In the genomic region with DNA sequence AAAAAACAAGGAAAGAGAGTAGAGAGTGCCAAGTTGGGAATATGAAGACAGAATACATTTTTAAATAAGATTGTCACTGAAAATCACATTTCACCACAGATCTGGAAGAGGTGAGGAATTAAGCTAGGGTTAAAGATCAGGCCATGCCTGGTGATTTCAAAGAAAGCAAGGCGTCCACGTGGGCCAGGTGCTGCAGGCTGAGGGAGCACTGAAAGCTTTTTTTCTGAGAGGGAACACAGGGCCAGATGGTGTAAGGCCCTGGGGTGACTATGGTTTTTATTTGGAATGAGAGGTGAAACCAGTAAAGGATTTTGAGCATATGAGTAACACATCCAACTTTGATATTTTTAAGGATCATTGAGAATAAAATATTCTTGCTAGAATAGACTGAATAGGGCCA, we compare ENCODE assay signal across 24 cellular contexts. TPM values are rescaled to one million over a fixed set of nuclear protein-coding genes. Genes with fewer than 3 reads are reported as not detected.
DNase-seq lines count a peak whose midpoint lies in the region; ATAC-seq and TF ChIP-seq lines count a peak whose summit lies in the region.
"Had no signal": no experiment of that assay in that cellular context is flagged by ENCODE, and none has a peak within 500 bp of the region (broad histone marks: within the 10 kb centered on the region; RNA-seq: fewer than 3 reads in every experiment).

No MANE protein-coding gene starts in this region.

- peaks cover 76% of the 10 kb centered on the region for H3K79me2 ChIP-seq in HCT116 (ENCODE audit: insufficient read depth, low read length)

- intact Hi-C loops in Calu3 (cut with micrococcal nuclease; ENCODE audit: unreplicated experiment) = no loop called here
- intact Hi-C loops in HCT116 (cut with micrococcal nuclease) = no loop called here
- intact Hi-C loops in lower leg skin (cut with DNase I; ENCODE audit: low total_unique reads) = no loop called here

- peak overlapping the region; percentile 72 for H3K4me2 ChIP-seq in HCT116 (ENCODE audit: low read length)
- H3K4me2 ChIP-seq: PC-9 had no signal

- DNase-seq in Calu3 (no peak), HCT116 (ENCODE audit: low read depth, low spot score) (no peak), SHP77 (lab: John Stamatoyannopoulos, UW) (peak; percentile 48 to 50), iPS-NIHi11 (ENCODE audit: low spot score) (peak; percentile 10), COLO829 (ENCODE audit: low spot score) (no peak), lower leg skin (ENCODE audit: low spot score in 2 of 2) (no peak)
- DNase-seq: activated CD8-positive, alpha-beta T cell treated with anti-CD3 and anti-CD28 coated beads for 36 hours; activated naive CD4-positive, alpha-beta T cell treated with anti-CD3 and anti-CD28 coated beads for 36 hours; activated T-cell treated with anti-CD3 and anti-CD28 coated beads, Interleukin-2, amount 50 U/mL, for 1 hour; Caco-2; central memory CD4-positive, alpha-beta T cell; erythroblast; foreskin keratinocyte; hippocampal formation; kidney; NCI-H187 treated with DMSO at 0.1 percent for 48 hours; PC-9; psoas muscle; stimulated activated CD4-positive, alpha-beta T cell treated with anti-CD3 and anti-CD28 coated beads, Interleukin-2, amount 100 ng/mL, for 24 hours; stimulated activated naive B cell treated with anti-CD40 and anti-IgM and Interleukin-4, amounts not matched to agents 10 μg/mL and 1 μg/mL and 100 μg/mL, for 72 hours had no signal

- no peak overlapping the region for H3K4me3 ChIP-seq in HCT116 (replicated peaks in 1 of 2; ENCODE audit: low read depth in 1 of 2, low read length in 2 of 2)
- H3K4me3 ChIP-seq in lower leg skin (ENCODE audit: low read depth, poor library complexity, severe bottlenecking) = no peak overlapping the region
- H3K4me3 ChIP-seq: K562, PC-9, psoas muscle had no signal

- H3K9me3 ChIP-seq in HCT116 (ENCODE audit: control insufficient read depth in 1 of 2, insufficient read depth in 1 of 2, low read depth in 1 of 2, low read length in 2 of 2) = no peaks in the 10 kb centered on the region
- H3K9me3 ChIP-seq: Caco-2, neutrophil, psoas muscle had no signal

- H2AFZ ChIP-seq in HCT116 (ENCODE audit: low read depth, low read length, poor library complexity, severe bottlenecking) = no peak overlapping the region

- no peak for TF ChIP-seq RAD21 in HCT116 (IDR thresholded peaks at IDR 0.05; ENCODE audit: low read depth)

- ATAC-seq in HCT116 = peak; percentile 51; the same call in 1 of the 2 replicates
- ATAC-seq in HG03521 (IDR thresholded peaks at IDR 0.05; ENCODE audit: unreplicated experiment) = no peak
- ATAC-seq: activated CD8-positive, alpha-beta T cell treated with anti-CD3 and anti-CD28 coated beads for 36 hours; foreskin keratinocyte; K562; psoas muscle; stimulated activated naive B cell treated with anti-CD40 and anti-IgM and Interleukin-4, amounts not matched to agents 10 μg/mL and 1 μg/mL and 100 μg/mL, for 72 hours had no signal

- no peak for TF ChIP-seq POLR2A in HCT116 (IDR thresholded peaks at IDR 0.05; ENCODE audit: borderline replicate concordance, extremely low read depth, insufficient read depth, insufficient read length)
- TF ChIP-seq POLR2A in lower leg skin (IDR thresholded peaks at IDR 0.05) = no peak

- H3K27me3 Mint-ChIP-seq in Calu3 (ENCODE audit: unreplicated experiment) = no peaks in the 10 kb centered on the region
- H3K27me3 Mint-ChIP-seq: activated CD8-positive, alpha-beta T cell treated with anti-CD3 and anti-CD28 coated beads for 36 hours; stimulated activated naive B cell treated with anti-CD40 and anti-IgM and Interleukin-4, amounts not matched to agents 10 μg/mL and 1 μg/mL and 100 μg/mL, for 72 hours had no signal

- peak overlapping the region; percentile 76 for H3K27ac Mint-ChIP-seq in Calu3 (ENCODE audit: unreplicated experiment)
- H3K27ac Mint-ChIP-seq: activated CD8-positive, alpha-beta T cell treated with anti-CD3 and anti-CD28 coated beads for 36 hours; activated naive CD4-positive, alpha-beta T cell treated with anti-CD3 and anti-CD28 coated beads for 36 hours; stimulated activated naive B cell treated with anti-CD40 and anti-IgM and Interleukin-4, amounts not matched to agents 10 μg/mL and 1 μg/mL and 100 μg/mL, for 72 hours had no signal

- POLR2A ChIA-PET in HCT116 (lab: Charles Lee) = interaction anchor here (0.6 to 2.7 kb wide), 4 partner anchors 18 to 78 kb away, joined by 3 to 19 read pairs (median 3); a partner anchor contains a TSS

- peak overlapping the region; percentile 43 for H3K9ac ChIP-seq in HCT116 (ENCODE audit: low read length)

- no peaks in the 10 kb centered on the region for H4K20me1 ChIP-seq in HCT116 (ENCODE audit: insufficient read depth)

- H3K4me1 ChIP-seq in HCT116 (ENCODE audit: control insufficient read depth in 1 of 2, insufficient read depth in 2 of 2, low read length in 2 of 2) = peaks cover 67 to 82% of the 10 kb centered on the region in 2 experiments
- H3K4me1 ChIP-seq: psoas muscle had no signal

- BruUV-seq in Calu3 (replicated peaks; lab: Mats Ljungman, UMichigan) (no TSS peak), HCT116 (replicated peaks; lab: Mats Ljungman, UMichigan) (no TSS peak)

- H3K36me3 ChIP-seq in HCT116 (ENCODE audit: control insufficient read depth in 1 of 2, insufficient read depth in 2 of 2, low read length in 2 of 2) = no peaks in the 10 kb centered on the region
- H3K36me3 ChIP-seq: neutrophil had no signal

- 42 to 57% methylated on average over 2 of the region's 2 CpGs for WGBS in lower leg skin, 2 donors

- CTCF ChIA-PET in Calu3 (lab: Charles Lee) (no interaction called here), HCT116 (lab: Charles Lee) (no interaction called here)

- RAD21 ChIA-PET in HCT116 (lab: Charles Lee; ENCODE audit: low non-redundant PET in 1 of 2, low total read pairs in 2 of 2, uncharacterized antibody in 2 of 2, unreplicated experiment in 2 of 2) = no interaction called here

- no peaks in the 10 kb centered on the region for H3K9me2 ChIP-seq in HCT116 (ENCODE audit: insufficient read depth)

- peaks cover 6% of the 10 kb centered on the region for H3K36me3 Mint-ChIP-seq in Calu3 (ENCODE audit: insufficient read depth, unreplicated experiment)
- H3K36me3 Mint-ChIP-seq: stimulated activated naive B cell treated with anti-CD40 and anti-IgM and Interleukin-4, amounts not matched to agents 10 μg/mL and 1 μg/mL and 100 μg/mL, for 72 hours had no signal

- H3K4me3 Mint-ChIP-seq in Calu3 (ENCODE audit: low read depth, unreplicated experiment) = no peak overlapping the region
- H3K4me3 Mint-ChIP-seq: activated CD8-positive, alpha-beta T cell treated with anti-CD3 and anti-CD28 coated beads for 36 hours; activated naive CD4-positive, alpha-beta T cell treated with anti-CD3 and anti-CD28 coated beads for 36 hours; stimulated activated naive B cell treated with anti-CD40 and anti-IgM and Interleukin-4, amounts not matched to agents 10 μg/mL and 1 μg/mL and 100 μg/mL, for 72 hours had no signal

- H3K27me3 ChIP-seq in HCT116 (ENCODE audit: insufficient read depth, low read length) = no peaks in the 10 kb centered on the region
- H3K27me3 ChIP-seq: foreskin keratinocyte, neutrophil had no signal

- H3K4me1 Mint-ChIP-seq in Calu3 (ENCODE audit: low read depth, unreplicated experiment) = peaks cover 20% of the 10 kb centered on the region

- TF ChIP-seq CTCF in Calu3 (IDR thresholded peaks at IDR 0.05; ENCODE audit: unreplicated experiment) (no peak), HCT116 (IDR thresholded peaks at IDR 0.05 in 2 of 3, conservative IDR thresholded peaks at IDR 0.05 in 1 of 3; ENCODE audit: borderline replicate concordance in 1 of 3, insufficient read depth in 1 of 3, low read depth in 2 of 3, low read length in 2 of 3) (no peak), lower leg skin (IDR thresholded peaks at IDR 0.05) (no peak)

- no peaks in the 10 kb centered on the region for H3K9me3 Mint-ChIP-seq in Calu3 (ENCODE audit: low read depth, unreplicated experiment)
- H3K9me3 Mint-ChIP-seq: activated CD8-positive, alpha-beta T cell treated with anti-CD3 and anti-CD28 coated beads for 36 hours; activated naive CD4-positive, alpha-beta T cell treated with anti-CD3 and anti-CD28 coated beads for 36 hours; stimulated activated naive B cell treated with anti-CD40 and anti-IgM and Interleukin-4, amounts not matched to agents 10 μg/mL and 1 μg/mL and 100 μg/mL, for 72 hours had no signal

- H3K27ac ChIP-seq in HCT116 (ENCODE audit: low read depth, low read length) = peak overlapping the region; percentile 77
- H3K27ac ChIP-seq: foreskin keratinocyte, neutrophil, psoas muscle had no signal

TF ChIP-seq in HCT116, 20 proteins besides CTCF, POLR2A, EP300 and RAD21:
- TF ChIP-seq POLR2AphosphoS5 (IDR thresholded peaks at IDR 0.05; ENCODE audit: low read depth, low read length) = no peak
- TF ChIP-seq CBX3 (IDR thresholded peaks at IDR 0.05; ENCODE audit: low read depth) = no peak
- TF ChIP-seq EZH2 (IDR thresholded peaks at IDR 0.05) = no peak
- TF ChIP-seq, protein P1, sequence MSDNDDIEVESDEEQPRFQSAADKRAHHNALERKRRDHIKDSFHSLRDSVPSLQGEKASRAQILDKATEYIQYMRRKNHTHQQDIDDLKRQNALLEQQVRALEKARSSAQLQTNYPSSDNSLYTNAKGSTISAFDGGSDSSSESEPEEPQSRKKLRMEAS (IDR thresholded peaks at IDR 0.05) = peak; percentile 80
- TF ChIP-seq EGR1 (IDR thresholded peaks at IDR 0.05; ENCODE audit: low read depth) = no peak
- no peak for TF ChIP-seq FOSL1 (IDR thresholded peaks at IDR 0.05; ENCODE audit: low read depth)
- no peak for TF ChIP-seq ELF1 (IDR thresholded peaks at IDR 0.05; ENCODE audit: borderline replicate concordance, low read depth)
- no peak for TF ChIP-seq SIN3A (IDR thresholded peaks at IDR 0.05; ENCODE audit: low read depth)

RNA-seq across cellular contexts. Expression of a gene that starts 20.9 kb away (rescaled TPM):
- total RNA-seq in Calu3 (2022) (1.3 and 2.1 TPM in 2 replicates), HCT116 (2021; ENCODE audit: unreplicated experiment) (44.9 TPM), lower leg skin (under 1 TPM; 0.15 to 0.49 (median 0.29) TPM)
- 23.1 and 26.8 TPM in 2 replicates for polyA plus RNA-seq in HCT116 (2012)
- total RNA-seq: activated CD8-positive, alpha-beta T cell treated with anti-CD3 and anti-CD28 coated beads for 36 hours; activated naive CD4-positive, alpha-beta T cell treated with anti-CD3 and anti-CD28 coated beads for 36 hours; SK-MEL-5 had no signal

Comparison
In these comparisons a context has a peak if more than half of its experiments do, and no peak if none do; other contexts are left out.
1. DNase-seq: peak in SHP77 (2 of 2) and iPS-NIHi11 (single experiment); none in Calu3 (single experiment), HCT116 (single experiment), COLO829 (single experiment) and lower leg skin (0 of 2).
2. RNA of a gene that starts 20.9 kb away (total RNA-seq): 44.9 TPM in HCT116 (single experiment); 1.3 to 2.1 TPM in Calu3 and 0.15 to 0.49 TPM in lower leg skin; every median in the first group is over 10 times any median in the second.